In genomic region chr12:49730050-49730449, GRCh38 we compare ENCODE assay signal across 8 cellular contexts.
"Had no signal": no experiment of that assay in that cellular context is flagged by ENCODE, and none has a peak within 500 bp of the region (broad histone marks: within the 10 kb centered on the region; RNA-seq: fewer than 3 reads in every experiment).

No MANE protein-coding gene starts in this region.

- H3K4me3 ChIP-seq: GM12878 had no signal

- DNase-seq: GDM1, GF-D8 had no signal

- ATAC-seq: GM12878 had no signal

- FAIRE-seq: G401.6, GM12878, GM12891, GM12892, GM18507, GM19239 had no signal
